12 cellular contexts compared by ENCODE assay signal in the genomic region with DNA sequence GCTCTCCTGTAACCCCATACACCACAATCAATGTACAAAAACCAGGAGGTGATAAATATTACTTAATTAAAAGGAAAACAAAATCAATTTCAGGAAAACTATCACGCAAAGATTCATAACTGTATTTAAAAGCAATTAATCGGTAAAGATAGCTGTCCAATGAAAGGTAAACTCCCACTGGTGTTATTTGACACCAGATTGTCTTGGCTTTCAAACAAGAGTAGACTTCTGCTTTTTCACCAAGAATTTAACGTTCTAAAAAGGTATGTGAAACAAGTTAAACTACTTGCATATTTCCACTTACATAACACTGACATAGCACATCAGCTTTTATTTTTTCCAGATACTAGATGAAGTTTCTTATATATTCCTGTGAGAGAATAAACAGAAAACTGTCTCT. TPM values are rescaled to one million over a fixed set of nuclear protein-coding genes. Genes with fewer than 3 reads are reported as not detected.
A peak's percentile ranks its signal among the peaks of the same experiment; 100 is the strongest.
DNase-seq lines count a peak whose midpoint lies in the region; ATAC-seq and TF ChIP-seq lines count a peak whose summit lies in the region.
"Had no signal": no experiment of that assay in that cellular context is flagged by ENCODE, and none has a peak within 500 bp of the region (broad histone marks: within the 10 kb centered on the region; RNA-seq: fewer than 3 reads in every experiment).

No MANE protein-coding gene starts in this region.

- TF ChIP-seq CTCF in right atrium auricular region (IDR thresholded peaks at IDR 0.05) (no peak), fibroblast of lung (conservative IDR thresholded peaks at IDR 0.05 in 1 of 2, IDR thresholded peaks at IDR 0.05 in 1 of 2; ENCODE audit: low read depth in 1 of 2, low read length in 2 of 2) (no peak), osteoblast (IDR thresholded peaks at IDR 0.05; ENCODE audit: extremely low read depth, low read depth, low read length) (no peak)

- peaks cover 7% of the 10 kb centered on the region for H4K20me1 ChIP-seq in fibroblast of lung (ENCODE audit: control insufficient read depth, extremely low read depth, insufficient read depth, low read length)
- H4K20me1 ChIP-seq in osteoblast (ENCODE audit: insufficient read depth, low read length) = peaks cover 53% of the 10 kb centered on the region

- H3K27ac ChIP-seq in right atrium auricular region = peak overlapping the region; percentile 98 to 99
- no peak overlapping the region for H3K27ac ChIP-seq in fibroblast of lung (ENCODE audit: insufficient read depth, low read length)
- H3K27ac ChIP-seq in osteoblast (ENCODE audit: low read depth, low read length) = no peak overlapping the region
- no peak overlapping the region for H3K27ac ChIP-seq in aorta (ENCODE audit: low read depth in 1 of 2, low read length in 2 of 2)

- H3K4me2 ChIP-seq in fibroblast of lung (ENCODE audit: extremely low read depth, insufficient read depth, low read length) (peak overlapping the region; percentile 53), osteoblast (ENCODE audit: insufficient read depth, low read length) (peak overlapping the region; percentile 85)

- H3K9ac ChIP-seq in fibroblast of lung (ENCODE audit: insufficient read depth, low read length) = no peak overlapping the region

- H3K27me3 ChIP-seq in right atrium auricular region (no peaks in the 10 kb centered on the region), fibroblast of lung (ENCODE audit: control insufficient read depth, insufficient read depth, low read length) (no peaks in the 10 kb centered on the region), osteoblast (ENCODE audit: insufficient read depth, low read length) (no peaks in the 10 kb centered on the region), aorta (ENCODE audit: control insufficient read depth in 1 of 2, insufficient read depth in 2 of 2, low read length in 1 of 2) (no peaks in the 10 kb centered on the region)

- H3K9me3 ChIP-seq in right atrium auricular region (no peaks in the 10 kb centered on the region), fibroblast of lung (ENCODE audit: control insufficient read depth, insufficient read depth, low read depth, low read length) (no peaks in the 10 kb centered on the region), osteoblast (ENCODE audit: low read depth, low read length) (no peaks in the 10 kb centered on the region), aorta (ENCODE audit: control insufficient read depth, low read length) (no peaks in the 10 kb centered on the region)

- peak overlapping the region; percentile 16 to 96 for H3K4me3 ChIP-seq in right atrium auricular region
- peak overlapping the region; percentile 68 to 100 (median 85) for H3K4me3 ChIP-seq in fibroblast of lung (replicated peaks in 1 of 4; ENCODE audit: control extremely low read depth in 1 of 4, insufficient read depth in 1 of 4, low read depth in 3 of 4, low read length in 4 of 4)
- H3K4me3 ChIP-seq in osteoblast (ENCODE audit: insufficient read depth, low read length) = peak overlapping the region; percentile 58
- peak overlapping the region; percentile 22 to 26 for H3K4me3 ChIP-seq in aorta (ENCODE audit: low read length in 2 of 2)

- H3K79me2 ChIP-seq in fibroblast of lung (ENCODE audit: control insufficient read depth, insufficient read depth, low read length) (peaks cover 87% of the 10 kb centered on the region), osteoblast (ENCODE audit: insufficient read depth, low read length) (peaks cover 85% of the 10 kb centered on the region)

- H3K36me3 ChIP-seq in right atrium auricular region (no peaks in the 10 kb centered on the region), fibroblast of lung (ENCODE audit: control insufficient read depth, insufficient read depth, low read length) (peaks cover 3% of the 10 kb centered on the region), osteoblast (ENCODE audit: insufficient read depth, low read length) (peaks cover 6% of the 10 kb centered on the region), aorta (ENCODE audit: control insufficient read depth in 1 of 2, insufficient read depth in 2 of 2, low read length in 1 of 2) (no peaks in the 10 kb centered on the region)

- H2AFZ ChIP-seq in fibroblast of lung (ENCODE audit: low read length) = no peak overlapping the region
- H2AFZ ChIP-seq in osteoblast (ENCODE audit: low read length) = no peak overlapping the region

- 22 to 31% methylated on average over 3 of the region's 3 CpGs for WGBS in aorta, 2 donors

- no peak for ATAC-seq in Right ventricle myocardium superior (ENCODE audit: poor library complexity)
- ATAC-seq in aorta (ENCODE audit: low FRiP score) = no peak
- ATAC-seq in HG02610 (IDR thresholded peaks at IDR 0.05; ENCODE audit: unreplicated experiment) = no peak
- ATAC-seq: naive thymus-derived CD4-positive, alpha-beta T cell had no signal

- intact Hi-C loops in Right ventricle myocardium superior (cut with DNase I) (loop anchor here (5.0 kb wide), 2 partner anchors 69 to 164 kb away; no protein-coding TSS in a partner anchor), aorta (cut with DNase I) (loop anchor here (5.0 to 10.0 kb wide), 6 partner anchors 161 to 1199 kb away; no protein-coding TSS in a partner anchor)

- H3K4me1 ChIP-seq in right atrium auricular region (peaks cover 0 to 59% of the 10 kb centered on the region in 2 donors), fibroblast of lung (ENCODE audit: control insufficient read depth, extremely low read depth, insufficient read depth, low read length) (peaks cover 6% of the 10 kb centered on the region), osteoblast (ENCODE audit: insufficient read depth, low read length) (peaks cover 26% of the 10 kb centered on the region), aorta (ENCODE audit: control insufficient read depth in 1 of 2, insufficient read depth in 2 of 2, low read length in 2 of 2) (peaks cover 0 to 21% of the 10 kb centered on the region in 2 donors)

- DNase-seq in right atrium auricular region (ENCODE audit: low spot score) = no peak
- DNase-seq in Right ventricle myocardium superior = no peak
- DNase-seq in fibroblast of lung (ENCODE audit: low read depth in 2 of 2) = peak in 1 of 2 donors; percentile 21
- DNase-seq in osteoblast (ENCODE audit: insufficient read length, low spot score, missing footprints) = no peak
- no peak for DNase-seq in aorta
- no peak for DNase-seq in activated gamma-delta T cell treated with Interleukin-2 at 50 U/mL for 16 hours
- no peak for DNase-seq in NCI-H2196 treated with DMSO at 0.1 percent for 48 hours (lab: John Stamatoyannopoulos, UW; ENCODE audit: unreplicated experiment)
- DNase-seq: CD4-positive, alpha-beta memory T cell; head of caudate nucleus; naive thymus-derived CD4-positive, alpha-beta T cell; NCI-H524 treated with DMSO at 0.1 percent for 48 hours had no signal

RNA-seq across cellular contexts. Expression of a gene that starts 3.5 kb away (rescaled TPM):
- total RNA-seq in right atrium auricular region (10 to 100 TPM; 83.1 to 94.1 TPM), Right ventricle myocardium superior (117 TPM), fibroblast of lung (170 and 343 TPM in 2 replicates), osteoblast (243 and 286 TPM in 2 replicates), aorta (100 to 1,000 TPM in 1 of 2 donors, 10 to 100 TPM in 1; 76.2 to 112 TPM)
- polyA plus RNA-seq in fibroblast of lung (185 and 465 TPM in 2 replicates), aorta (100 to 1,000 TPM in 1 of 2 donors, 10 to 100 TPM in 1; 19.0 to 114 TPM)
- 129 and 296 TPM in 2 replicates for polyA plus RNA-seq in fibroblast of lung (2012)
- polyA minus RNA-seq in fibroblast of lung (ENCODE audit: low replicate concordance) = 284 and 399 TPM in 2 replicates
- polyA plus RNA-seq: CD4-positive, alpha-beta memory T cell; naive thymus-derived CD4-positive, alpha-beta T cell had no signal

Comparison
In these comparisons a context has a peak if more than half of its experiments do, and no peak if none do; other contexts are left out.
1. H3K27ac ChIP-seq: peak in right atrium auricular region (2 of 2); none in fibroblast of lung (single experiment), osteoblast (single experiment) and aorta (0 of 2).
2. H3K4me3 ChIP-seq: peak in every context shown above with its lines; median percentile 85 in fibroblast of lung; 58 in osteoblast; 56 in right atrium auricular region; 24 in aorta.